ENCODE assay signal across 10 cellular contexts in genomic region chr1:16764820-16765655, GRCh38. TPM values are rescaled to one million over a fixed set of nuclear protein-coding genes. Genes with fewer than 3 reads are reported as not detected.
DNase-seq lines count a peak whose midpoint lies in the region; TF ChIP-seq lines count a peak whose summit lies in the region.
"Not testable (repeated sequence)": the region's sequence is repeated elsewhere in the genome, so short reads cannot be mapped to it uniquely, and the experiment has no call there.
"Had no signal": no experiment of that assay in that cellular context is flagged by ENCODE, and none has a peak within 500 bp of the region (broad histone marks: within the 10 kb centered on the region; RNA-seq: fewer than 3 reads in every experiment).

No MANE protein-coding gene starts in this region.

- not testable (repeated sequence) for H3K27me3 ChIP-seq in Peyer's patch; colonic mucosa; kidney epithelial cell (ENCODE audit: control insufficient read depth, insufficient read depth, low read length); prostate gland (replicated peaks; ENCODE audit: insufficient read depth); thyroid gland

- peak overlapping the region; percentile 30 for H3K27ac Mint-ChIP-seq in mesothelial cell of epicardium

- not testable (repeated sequence) for H3K9me3 ChIP-seq in Peyer's patch, colonic mucosa, prostate gland, thyroid gland

- peak in 1 of 2 donors; percentile 39 for TF ChIP-seq POLR2A in Peyer's patch (IDR thresholded peaks at IDR 0.05)
- TF ChIP-seq POLR2A in prostate gland (IDR thresholded peaks at IDR 0.05); thyroid gland (IDR thresholded peaks at IDR 0.05): not testable (repeated sequence)

- H3K4me3 Mint-ChIP-seq in mesothelial cell of epicardium, result not testable (repeated sequence)

- DNase-seq in DMS53 treated with DMSO at 0.1 percent for 48 hours (lab: John Stamatoyannopoulos, UW; ENCODE audit: unreplicated experiment), result peak; percentile 46
- peak in 2 of 3 donors; percentile 57 to 64 for DNase-seq in Peyer's patch
- peak; percentile 87 for DNase-seq in colonic mucosa
- peak; percentile 92 for DNase-seq in glomerular visceral epithelial cell (ENCODE audit: extremely low spot score)
- DNase-seq in kidney epithelial cell (ENCODE audit: low read depth), result peak; percentile 58
- not testable (repeated sequence) for DNase-seq in mesothelial cell of epicardium (ENCODE audit: low spot score in 2 of 2, unreplicated experiment in 2 of 2); prostate gland (ENCODE audit: low spot score)
- peak; percentile 53 to 64 for DNase-seq in thyroid gland

- WGBS in prostate gland, result 44% methylated on average over 15 of the region's 15 CpGs
- WGBS in thyroid gland, 2 donors, result 53 to 63% methylated on average over 14 to 15 of the region's 15 CpGs

- peaks cover 14% of the 10 kb centered on the region for H3K27me3 Mint-ChIP-seq in mesothelial cell of epicardium (ENCODE audit: low read depth)

- intact Hi-C loops in colonic mucosa (cut with DNase I); prostate gland (cut with DNase I); thyroid gland (cut with DNase I): not testable (repeated sequence)

- not testable (repeated sequence) for TF ChIP-seq CTCF in Peyer's patch (IDR thresholded peaks at IDR 0.05); colonic mucosa (IDR thresholded peaks at IDR 0.05); kidney epithelial cell (IDR thresholded peaks at IDR 0.05; ENCODE audit: insufficient read depth, low read length, poor library complexity, severe bottlenecking); mesothelial cell of epicardium (IDR thresholded peaks at IDR 0.05; ENCODE audit: unreplicated experiment); prostate gland (IDR thresholded peaks at IDR 0.05); thyroid gland (IDR thresholded peaks at IDR 0.05)

- peaks cover 20% of the 10 kb centered on the region for H3K4me1 Mint-ChIP-seq in mesothelial cell of epicardium

- H3K36me3 Mint-ChIP-seq in mesothelial cell of epicardium, result not testable (repeated sequence)

- not testable (repeated sequence) for H3K9me3 Mint-ChIP-seq in mesothelial cell of epicardium

- H3K4me1 ChIP-seq in Peyer's patch (peaks cover 0 to 29% (median 0%) of the 10 kb centered on the region in 4 donors), thyroid gland (peaks cover 15 to 17% of the 10 kb centered on the region in 2 donors)
- H3K4me1 ChIP-seq in colonic mucosa; prostate gland (replicated peaks): not testable (repeated sequence)

- H3K4me3 ChIP-seq in Peyer's patch (peak overlapping the region in 2 of 4 donors; percentile 13 to 33), prostate gland (peak overlapping the region in 1 of 2 donors; percentile 6)
- H3K4me3 ChIP-seq in colonic mucosa; kidney epithelial cell (ENCODE audit: low read depth, low read length); thyroid gland (replicated peaks in 1 of 3): not testable (repeated sequence)

- peak overlapping the region in 1 of 2 donors; percentile 46 for H3K9ac ChIP-seq in colonic mucosa (ENCODE audit: low read depth in 2 of 2, low read length in 2 of 2)

- H3K27ac ChIP-seq in Peyer's patch, result peak overlapping the region in 3 of 4 donors; percentile 30 to 93 (median 78)
- peak overlapping the region; percentile 88 for H3K27ac ChIP-seq in colonic mucosa
- H3K27ac ChIP-seq in prostate gland, result peak overlapping the region; percentile 39 to 55
- peak overlapping the region in 1 of 3 donors; percentile 2 for H3K27ac ChIP-seq in thyroid gland

- not testable (repeated sequence) for H3K36me3 ChIP-seq in Peyer's patch; colonic mucosa; kidney epithelial cell (ENCODE audit: control insufficient read depth, insufficient read depth, low read length); prostate gland; thyroid gland

RNA-seq across cellular contexts. Expression of gene RNU1-4, which starts 24.7 kb away (rescaled TPM):
- total RNA-seq in Peyer's patch (under 1 TPM; under 0.01 TPM), colonic mucosa (1,000 to 10,000 TPM; 1,159 to 2,517 TPM), kidney epithelial cell (under 0.01 TPM in 2 replicates), mesothelial cell of epicardium (3,774 to 3,945 TPM (median 3,937 TPM) in 3 replicates), prostate gland (under 1 TPM; under 0.01 TPM), thyroid gland (under 1 TPM; under 0.01 TPM)
- total RNA-seq: fibroblast of villous mesenchyme, H4 had no signal

Comparison
In these comparisons a context has a peak if more than half of its experiments do, and no peak if none do; other contexts are left out.
1. RNA of gene RNU1-4, which starts 24.7 kb away (total RNA-seq): 3,774 to 3,945 TPM in mesothelial cell of epicardium and 1,159 to 2,517 TPM in colonic mucosa; under 0.01 TPM in Peyer's patch, under 0.01 TPM in kidney epithelial cell, under 0.01 TPM in prostate gland and under 0.01 TPM in thyroid gland; every median in the first group is over 1,000 times any median in the second.